In the genomic region with DNA sequence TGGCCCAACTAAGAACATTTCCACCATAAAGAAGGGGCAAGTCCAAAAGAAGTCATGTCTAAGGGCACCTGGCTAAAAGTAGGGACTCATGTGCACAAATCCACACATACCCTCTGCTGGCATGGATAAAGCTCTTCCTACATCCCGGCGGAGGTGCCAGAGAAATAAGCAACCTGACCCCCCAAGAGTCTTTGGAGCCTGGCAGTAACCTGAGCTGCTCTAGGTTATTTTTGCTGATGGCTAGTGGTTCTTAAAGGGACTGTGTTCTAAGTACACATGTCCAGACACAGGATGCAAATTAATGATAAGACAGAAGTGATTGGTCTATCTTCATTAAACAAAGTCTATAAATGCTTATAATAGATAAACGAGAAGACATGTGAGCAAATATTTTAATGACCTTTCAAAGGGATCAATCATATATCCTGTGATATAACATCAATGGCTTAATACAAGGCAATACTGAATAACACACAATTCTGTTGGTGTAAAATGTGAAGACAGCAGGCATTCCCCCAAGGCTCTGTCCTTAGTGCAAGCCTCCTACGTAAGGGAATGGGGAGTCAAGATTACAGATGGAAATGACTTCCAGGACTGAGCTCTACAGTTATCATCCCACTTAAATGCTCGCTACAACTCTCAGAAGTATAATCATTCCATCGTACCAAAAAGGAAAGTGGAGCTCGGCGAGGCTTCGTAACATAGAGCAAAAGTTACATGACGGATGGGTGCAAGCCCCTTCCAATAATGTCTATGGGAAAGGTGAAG, we compare ENCODE assay signal across 22 cellular contexts. TPM values are rescaled to one million over a fixed set of nuclear protein-coding genes. Genes with fewer than 3 reads are reported as not detected.
DNase-seq lines count a peak whose midpoint lies in the region; ATAC-seq and TF ChIP-seq lines count a peak whose summit lies in the region.
"Had no signal": no experiment of that assay in that cellular context is flagged by ENCODE, and none has a peak within 500 bp of the region (broad histone marks: within the 10 kb centered on the region; RNA-seq: fewer than 3 reads in every experiment).

No MANE protein-coding gene starts in this region.

- DNase-seq in heart right ventricle (no peak), cardiac septum (ENCODE audit: low spot score) (no peak), PC-9 (no peak), memory B cell (ENCODE audit: low spot score in 2 of 2) (no peak), HAP-1 (ENCODE audit: low spot score in 2 of 2) (no peak), mammary epithelial cell (no peak)
- DNase-seq: activated naive CD4-positive, alpha-beta T cell treated with anti-CD3 and anti-CD28 coated beads, Interleukin-2, amount 10 ng/mL, durations not matched to agents 7 days and 5 days; cerebellar nuclear complex; DMS 273 treated with DMSO at 0.1 percent for 48 hours; dorsolateral prefrontal cortex; NCI-H1417 treated with DMSO at 0.1 percent for 48 hours; NCI-H2081 treated with DMSO at 0.1 percent for 48 hours; right lobe of liver; stimulated activated CD4-positive, alpha-beta T cell treated with anti-CD3 and anti-CD28 coated beads, Interleukin-4, amount 100 ng/mL, for 4 hours; stimulated activated naive CD8-positive, alpha-beta T cell treated with anti-CD3 and anti-CD28 coated beads, Interleukin-15, amount 100 ng/mL, for 72 hours; thyroid gland had no signal

- peaks cover 11% of the 10 kb centered on the region for H3K36me3 Mint-ChIP-seq in memory B cell
- H3K36me3 Mint-ChIP-seq: CD14-positive monocyte had no signal

- no peaks in the 10 kb centered on the region for H3K9me3 Mint-ChIP-seq in memory B cell
- H3K9me3 Mint-ChIP-seq: activated naive CD4-positive, alpha-beta T cell treated with anti-CD3 and anti-CD28 coated beads, Interleukin-2, amount 10 ng/mL, durations not matched to agents 7 days and 5 days; mesothelial cell of epicardium; neural crest cell had no signal

- H3K4me3 Mint-ChIP-seq in memory B cell: no peak overlapping the region
- H3K4me3 Mint-ChIP-seq: activated naive CD4-positive, alpha-beta T cell treated with anti-CD3 and anti-CD28 coated beads, Interleukin-2, amount 10 ng/mL, durations not matched to agents 7 days and 5 days; CD14-positive monocyte; mesothelial cell of epicardium; neural crest cell; stimulated activated naive CD8-positive, alpha-beta T cell treated with anti-CD3 and anti-CD28 coated beads, Interleukin-15, amount 100 ng/mL, for 72 hours had no signal

- CTCF ChIA-PET in PC-9 (lab: Charles Lee) (no interaction called here), mammary epithelial cell (lab: Charles Lee; ENCODE audit: low non-redundant PET) (no interaction called here)

- no peaks in the 10 kb centered on the region for H3K9me2 ChIP-seq in PC-9 (ENCODE audit: insufficient read depth)

- H3K4me3 ChIP-seq in heart right ventricle (peak overlapping the region in 2 of 10 donors; percentile 2 to 13), PC-9 (no peak overlapping the region), HAP-1 (no peak overlapping the region), mammary epithelial cell (replicated peaks in 1 of 3; ENCODE audit: insufficient read depth in 1 of 3, low read depth in 2 of 3, low read length in 3 of 3) (no peak overlapping the region)
- H3K4me3 ChIP-seq: right lobe of liver, thyroid gland had no signal

- no peaks in the 10 kb centered on the region for H3K36me3 ChIP-seq in heart right ventricle
- H3K36me3 ChIP-seq in PC-9 (ENCODE audit: low read depth): no peaks in the 10 kb centered on the region
- H3K36me3 ChIP-seq in HAP-1 (replicated peaks): no peaks in the 10 kb centered on the region
- H3K36me3 ChIP-seq in mammary epithelial cell (ENCODE audit: insufficient read depth, low read length): no peaks in the 10 kb centered on the region
- H3K36me3 ChIP-seq: right lobe of liver, thyroid gland had no signal

- no peaks in the 10 kb centered on the region for H4K20me1 ChIP-seq in PC-9 (ENCODE audit: insufficient read depth)
- H4K20me1 ChIP-seq in mammary epithelial cell (ENCODE audit: insufficient read depth, low read length): no peaks in the 10 kb centered on the region

- no peaks in the 10 kb centered on the region for H3K9me3 ChIP-seq in heart right ventricle
- H3K9me3 ChIP-seq in PC-9 (ENCODE audit: insufficient read depth, low read depth): no peaks in the 10 kb centered on the region
- no peaks in the 10 kb centered on the region for H3K9me3 ChIP-seq in HAP-1
- no peaks in the 10 kb centered on the region for H3K9me3 ChIP-seq in mammary epithelial cell (replicated peaks; ENCODE audit: insufficient read depth, low read length)
- H3K9me3 ChIP-seq: right lobe of liver, thyroid gland had no signal

- dilution Hi-C loops in mammary epithelial cell (cut with HindIII; ENCODE audit: low sequenced_read_pairs): no loop called here

- H3K4me1 Mint-ChIP-seq in memory B cell: peaks cover 30% of the 10 kb centered on the region

- H3K27ac Mint-ChIP-seq in memory B cell: peak overlapping the region; percentile 75
- H3K27ac Mint-ChIP-seq: activated naive CD4-positive, alpha-beta T cell treated with anti-CD3 and anti-CD28 coated beads, Interleukin-2, amount 10 ng/mL, durations not matched to agents 7 days and 5 days; CD14-positive monocyte; mesothelial cell of epicardium had no signal

- WGBS in heart right ventricle, 2 donors: 43 to 60% methylated on average over 10 of the region's 10 CpGs
- WGBS in mammary epithelial cell (ENCODE audit: low coverage, missing lambda C conversion rate): over 99% methylated on average over 10 of the region's 10 CpGs

- TF ChIP-seq CTCF in heart right ventricle (IDR thresholded peaks at IDR 0.05) (no peak), PC-9 (conservative IDR thresholded peaks at IDR 0.05) (no peak), mammary epithelial cell (conservative IDR thresholded peaks at IDR 0.05 in 1 of 2, IDR thresholded peaks at IDR 0.05 in 1 of 2; ENCODE audit: extremely low read depth in 1 of 2, insufficient read depth in 1 of 2, low read depth in 1 of 2, low read length in 2 of 2) (no peak)

- H3K27me3 ChIP-seq in heart right ventricle (no peaks in the 10 kb centered on the region), PC-9 (ENCODE audit: insufficient read depth, low read depth) (no peaks in the 10 kb centered on the region), HAP-1 (ENCODE audit: low read depth) (no peaks in the 10 kb centered on the region), mammary epithelial cell (ENCODE audit: insufficient read depth, low read length) (no peaks in the 10 kb centered on the region)
- H3K27me3 ChIP-seq: dorsolateral prefrontal cortex, right lobe of liver, thyroid gland had no signal

- H3K27ac ChIP-seq in heart right ventricle: no peak overlapping the region
- H3K27ac ChIP-seq in PC-9: no peak overlapping the region
- H3K27ac ChIP-seq in mammary epithelial cell (ENCODE audit: insufficient read depth, low read depth, low read length): no peak overlapping the region
- H3K27ac ChIP-seq: dorsolateral prefrontal cortex, KMS-11, parathyroid adenoma, right lobe of liver, thyroid gland had no signal

- H3K4me2 ChIP-seq in PC-9 (peak overlapping the region; percentile 22), mammary epithelial cell (ENCODE audit: insufficient read depth, low read depth, low read length) (no peak overlapping the region)
- H3K4me2 ChIP-seq: KMS-11 had no signal

- POLR2A ChIA-PET in PC-9 (lab: Charles Lee; ENCODE audit: unreplicated experiment): interaction anchor here (0.6 kb wide), 1 partner anchor 33 kb away, joined by 7 read pairs; no protein-coding TSS in a partner anchor

- H3K79me2 ChIP-seq in PC-9 (ENCODE audit: low read depth) (peaks cover 29% of the 10 kb centered on the region; the same call in 1 of the 2 replicates), mammary epithelial cell (ENCODE audit: insufficient read depth, low read length) (peaks cover 70% of the 10 kb centered on the region)

- H2AFZ ChIP-seq in PC-9 (no peak overlapping the region), mammary epithelial cell (ENCODE audit: low read depth, low read length) (no peak overlapping the region)
- H2AFZ ChIP-seq: parathyroid adenoma had no signal

- H3K27me3 Mint-ChIP-seq in memory B cell: no peaks in the 10 kb centered on the region
- H3K27me3 Mint-ChIP-seq: activated naive CD4-positive, alpha-beta T cell treated with anti-CD3 and anti-CD28 coated beads, Interleukin-2, amount 10 ng/mL, durations not matched to agents 7 days and 5 days; stimulated activated naive CD8-positive, alpha-beta T cell treated with anti-CD3 and anti-CD28 coated beads, Interleukin-15, amount 100 ng/mL, for 72 hours had no signal

- peak in 6 of 8 donors; percentile 22 to 64 (median 51) for ATAC-seq in heart right ventricle
- ATAC-seq in memory B cell (ENCODE audit: low read depth): no peak
- ATAC-seq in HG02970 (IDR thresholded peaks at IDR 0.05; ENCODE audit: low FRiP score, unreplicated experiment): no peak
- ATAC-seq: stimulated activated naive CD8-positive, alpha-beta T cell treated with anti-CD3 and anti-CD28 coated beads, Interleukin-15, amount 100 ng/mL, for 72 hours had no signal

- intact Hi-C loops in heart right ventricle (cut with DNase I): no loop called here
- intact Hi-C loops in cardiac septum (cut with DNase I): no loop called here
- intact Hi-C loops in PC-9 (cut with micrococcal nuclease; ENCODE audit: unreplicated experiment): no loop called here
- intact Hi-C loops in mammary epithelial cell (cut with micrococcal nuclease): no loop called here

- BruUV-seq in PC-9 (replicated peaks; lab: Mats Ljungman, UMichigan): no TSS peak
- BruUV-seq in mammary epithelial cell (replicated peaks; lab: Mats Ljungman, UMichigan): no TSS peak

- in situ Hi-C loops in HAP-1 (cut with MboI; ENCODE audit: low sequenced_read_pairs) (no loop called here), mammary epithelial cell (cut with MboI; ENCODE audit: low sequenced_read_pairs in 2 of 2) (no loop called here)

- H3K4me1 ChIP-seq in heart right ventricle (peaks cover 0 to 29% (median 16%) of the 10 kb centered on the region in 9 donors), PC-9 (replicated peaks; ENCODE audit: insufficient read depth) (peaks cover 35% of the 10 kb centered on the region), HAP-1 (no peaks in the 10 kb centered on the region), mammary epithelial cell (ENCODE audit: insufficient read depth, low read length) (peaks cover 12% of the 10 kb centered on the region)
- H3K4me1 ChIP-seq: right lobe of liver had no signal

- H3F3A ChIP-seq in PC-9 (ENCODE audit: insufficient read depth, low read depth): 0 out of 2 replicates have a peak, but pooled peaks cover 2% of the 10 kb centered on the region

- no peak overlapping the region for H3K9ac ChIP-seq in mammary epithelial cell (ENCODE audit: insufficient read depth, low read length)
- H3K9ac ChIP-seq: KMS-11, parathyroid adenoma had no signal

RNA-seq across cellular contexts. Expression of a gene that starts 52.5 kb away (rescaled TPM):
- 10 to 100 TPM; 10.3 to 31.6 (median 21.7) TPM for total RNA-seq in heart right ventricle
- polyA plus RNA-seq in heart right ventricle: 1 to 10 TPM; 2.1 to 2.9 TPM
- total RNA-seq in cardiac septum: 25.7 TPM
- total RNA-seq in PC-9 (2021): 10.3 and 12.4 TPM in 2 replicates
- 10 to 100 TPM; 14.5 to 26.3 TPM for total RNA-seq in mammary epithelial cell
- 7.4 TPM for polyA plus RNA-seq in mammary epithelial cell
- polyA minus RNA-seq in mammary epithelial cell: 32.3 TPM

Comparison
In these comparisons a context has a peak if more than half of its experiments do, and no peak if none do; other contexts are left out.
1. ATAC-seq: peak in heart right ventricle (6 of 8); none in memory B cell (single experiment) and HG02970 (single experiment).